In genomic region chr20:58388882-58389323, GRCh38 we compare ENCODE assay signal across 1 cellular context.
TF ChIP-seq lines count a peak whose summit lies in the region.

Gene VAPB (plus strand): TSS chr20:58389229. CDS start chr20:58389460, 231 bp downstream.

TF ChIP-seq in H1, 55 proteins besides CTCF, POLR2A, EP300 and RAD21:
- TF ChIP-seq TBP (IDR thresholded peaks at IDR 0.05; ENCODE audit: low read depth, low read length) = peak; percentile 37; the same call in 1 of the 2 replicates
- TF ChIP-seq RXRA (IDR thresholded peaks at IDR 0.05; ENCODE audit: insufficient read depth, low read depth, low read length) = no peak
- peak; percentile 79; the same call in 1 of the 2 replicates for TF ChIP-seq POLR2AphosphoS5 (IDR thresholded peaks at IDR 0.05; ENCODE audit: low read depth, low read length)
- TF ChIP-seq TAF1 (IDR thresholded peaks at IDR 0.05; ENCODE audit: low read depth, low read length) = peak; percentile 72
- TF ChIP-seq MAX (IDR thresholded peaks at IDR 0.05) = peak; percentile 76
- TF ChIP-seq CREB1 (IDR thresholded peaks at IDR 0.05) = peak; percentile 58; the same call in 1 of the 2 replicates
- TF ChIP-seq NRF1 (IDR thresholded peaks at IDR 0.05; ENCODE audit: low read depth, low read length) = peak; percentile 86
- TF ChIP-seq SRF (IDR thresholded peaks at IDR 0.05; ENCODE audit: low read depth, low read length) = no peak
